ENCODE assay signal across 1 cellular context in genomic region chr1:5731110-5731423, GRCh38.
TF ChIP-seq lines count a peak whose summit lies in the region.

No MANE protein-coding gene starts in this region.

TF ChIP-seq in HepG2, 621 proteins besides CTCF, POLR2A, EP300 and RAD21 (continued from another document):
- no peak for TF ChIP-seq ETS1 (CRISPR knock-in tag; IDR thresholded peaks at IDR 0.05)
- TF ChIP-seq ZMAT5 (CRISPR knock-in tag; IDR thresholded peaks at IDR 0.05; ENCODE audit: borderline replicate concordance, low read depth) = no peak
- no peak for TF ChIP-seq KDM5A (IDR thresholded peaks at IDR 0.05; ENCODE audit: borderline replicate concordance, low read length)
